ENCODE assay signal across 8 cellular contexts in the genomic region with DNA sequence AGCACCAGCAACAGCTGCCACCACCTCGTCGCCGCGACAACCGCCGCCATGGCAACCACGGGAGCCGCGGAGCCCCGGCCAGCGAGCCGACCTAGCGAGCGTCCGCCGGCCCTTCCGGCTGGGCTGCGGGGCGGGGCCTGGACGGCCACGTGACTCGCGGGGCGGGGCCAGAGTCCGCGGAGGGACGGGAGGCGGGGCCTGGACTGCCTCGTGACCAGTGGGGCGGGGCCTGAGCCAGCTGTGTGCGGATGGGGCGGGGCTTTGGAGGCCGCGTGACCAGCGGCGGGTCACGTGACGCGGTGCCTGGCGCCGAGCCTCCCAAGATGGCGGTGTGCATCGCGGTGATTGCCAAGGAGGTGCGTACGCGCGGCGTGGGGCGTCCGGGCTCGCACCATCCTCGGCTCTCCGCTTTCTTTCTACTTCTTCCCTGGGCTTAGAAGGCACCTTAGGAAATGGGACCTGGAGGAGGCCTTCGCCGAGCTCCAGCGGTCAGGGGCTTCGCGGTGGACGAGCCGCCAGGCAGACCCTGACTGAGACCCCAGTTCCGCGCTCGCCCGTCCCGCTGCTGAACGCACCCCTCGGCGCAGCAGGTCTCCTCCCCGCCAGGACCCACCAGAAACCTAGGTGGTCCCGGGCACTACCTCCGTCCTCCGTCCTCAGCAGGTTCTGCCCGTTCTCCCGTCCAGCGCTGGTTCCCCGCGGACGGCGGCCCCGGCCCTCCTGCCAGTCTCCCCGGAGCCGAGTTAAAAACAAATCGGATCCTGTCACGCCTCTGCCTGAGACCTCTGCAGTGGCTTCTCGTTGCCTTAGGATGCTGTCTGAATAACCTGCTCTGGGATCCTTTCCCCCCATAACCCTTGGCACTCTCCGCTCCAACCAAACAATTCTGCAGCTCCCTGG. TPM values are rescaled to one million over a fixed set of nuclear protein-coding genes. Genes with fewer than 3 reads are reported as not detected.
A peak's percentile ranks its signal among the peaks of the same experiment; 100 is the strongest.
DNase-seq lines count a peak whose midpoint lies in the region; ATAC-seq lines count a peak whose summit lies in the region.

A gene with protein sequence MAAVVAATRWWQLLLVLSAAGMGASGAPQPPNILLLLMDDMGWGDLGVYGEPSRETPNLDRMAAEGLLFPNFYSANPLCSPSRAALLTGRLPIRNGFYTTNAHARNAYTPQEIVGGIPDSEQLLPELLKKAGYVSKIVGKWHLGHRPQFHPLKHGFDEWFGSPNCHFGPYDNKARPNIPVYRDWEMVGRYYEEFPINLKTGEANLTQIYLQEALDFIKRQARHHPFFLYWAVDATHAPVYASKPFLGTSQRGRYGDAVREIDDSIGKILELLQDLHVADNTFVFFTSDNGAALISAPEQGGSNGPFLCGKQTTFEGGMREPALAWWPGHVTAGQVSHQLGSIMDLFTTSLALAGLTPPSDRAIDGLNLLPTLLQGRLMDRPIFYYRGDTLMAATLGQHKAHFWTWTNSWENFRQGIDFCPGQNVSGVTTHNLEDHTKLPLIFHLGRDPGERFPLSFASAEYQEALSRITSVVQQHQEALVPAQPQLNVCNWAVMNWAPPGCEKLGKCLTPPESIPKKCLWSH (minus strand): TSS at position 120 of the 900 bp plus-strand sequence. CDS start 70 bp downstream, at position 50.
A gene with protein sequence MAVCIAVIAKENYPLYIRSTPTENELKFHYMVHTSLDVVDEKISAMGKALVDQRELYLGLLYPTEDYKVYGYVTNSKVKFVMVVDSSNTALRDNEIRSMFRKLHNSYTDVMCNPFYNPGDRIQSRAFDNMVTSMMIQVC (plus strand): TSS at position 300 of the 900 bp plus-strand sequence. CDS start 24 bp downstream, at position 324.

- peak within 1 kb of the TSS; percentile 96 to 100 (median 98) for H3K4me3 Mint-ChIP-seq in IgD-negative memory B cell

- peak; percentile 68 for ATAC-seq in GM21528 (IDR thresholded peaks at IDR 0.05; ENCODE audit: low FRiP score, unreplicated experiment)

- peaks cover 18 to 29% (median 28%) of the 10 kb centered on the region in 3 donors for H3K4me1 Mint-ChIP-seq in IgD-negative memory B cell

- H3K36me3 Mint-ChIP-seq in IgD-negative memory B cell = no peaks in the 10 kb centered on the region

- no peaks in the 10 kb centered on the region for H3K27me3 ChIP-seq in mononuclear cell (ENCODE audit: insufficient read depth, low read length)

- peak within 1 kb of the TSS; percentile 74 to 97 (median 95) for H3K27ac Mint-ChIP-seq in IgD-negative memory B cell

- peak; percentile 98 for DNase-seq in DMS 273 (lab: John Stamatoyannopoulos, UW; ENCODE audit: unreplicated experiment)
- peak; percentile 98 for DNase-seq in OCI-M1 (lab: John Stamatoyannopoulos, UW)
- peak; percentile 98 for DNase-seq in activated T-cell treated with anti-CD3 and anti-CD28 coated beads for 24 hours (ENCODE audit: low read depth)
- DNase-seq in epidermal melanocyte (ENCODE audit: insufficient read length, low spot score) = peak; percentile 99
- DNase-seq in stimulated activated CD8-positive, alpha-beta memory T cell treated with anti-CD3 and anti-CD28 coated beads, Interleukin-2, amount 100 ng/mL, for 48 hours (ENCODE audit: low read depth in 2 of 2) = peak; percentile 100

- peaks cover 47% of the 10 kb centered on the region for H3K4me1 ChIP-seq in mononuclear cell (ENCODE audit: insufficient read depth, low read length)

- no peaks in the 10 kb centered on the region for H3K9me3 ChIP-seq in mononuclear cell (ENCODE audit: low read depth, low read length)

- H3K4me3 ChIP-seq in mononuclear cell (ENCODE audit: low read length) = peak within 1 kb of the TSS; percentile 97

- no peaks in the 10 kb centered on the region for H3K9me3 Mint-ChIP-seq in IgD-negative memory B cell

- H3K27me3 Mint-ChIP-seq in IgD-negative memory B cell = no peaks in the 10 kb centered on the region

RNA-seq across cellular contexts. Expression of the first gene that starts in this region (rescaled TPM):
- polyA plus RNA-seq in IgD-negative memory B cell = 8.4 TPM
- total RNA-seq in mononuclear cell = 21.6 TPM

RNA-seq across cellular contexts. Expression of the second gene that starts in this region (rescaled TPM):
- 86.1 TPM for polyA plus RNA-seq in IgD-negative memory B cell
- total RNA-seq in mononuclear cell = 24.0 TPM

Comparison
In these comparisons a context has a peak if more than half of its experiments do, and no peak if none do; other contexts are left out.
1. Peak in every context shown above with its lines: DNase-seq, ATAC-seq and H3K4me3 ChIP-seq.